8 cellular contexts compared by ENCODE assay signal in genomic region chr6:43247115-43247999, GRCh38. TPM values are rescaled to one million over a fixed set of nuclear protein-coding genes. Genes with fewer than 3 reads are reported as not detected.
DNase-seq lines count a peak whose midpoint lies in the region; FAIRE-seq and TF ChIP-seq lines count a peak whose summit lies in the region.

No MANE protein-coding gene starts in this region.

- DNase-seq in G401 (ENCODE audit: low spot score) (peak; percentile 85), HEK293T (ENCODE audit: extremely low spot score) (peak; percentile 95), NCI-H1048 (lab: John Stamatoyannopoulos, UW) (peak; percentile 23), hepatic stellate cell (ENCODE audit: low spot score) (peak; percentile 84), putamen (ENCODE audit: low spot score) (peak; percentile 86), urothelium cell line (ENCODE audit: low spot score) (peak; percentile 96)

- peaks cover 28% of the 10 kb centered on the region for H3K27me3 Mint-ChIP-seq in T-helper 1 cell treated with Interleukin-12 subunit alpha and Interleukin-12 subunit beta and Interleukin-4 antibody, amounts not matched to agents 30 μg/mL and 1 μg/mL, for 36 hours (ENCODE audit: low read depth)

- peak overlapping the region; percentile 77 for H3K4me3 Mint-ChIP-seq in T-helper 1 cell treated with Interleukin-12 subunit alpha and Interleukin-12 subunit beta and Interleukin-4 antibody, amounts not matched to agents 30 μg/mL and 1 μg/mL, for 36 hours

- POLR2A ChIA-PET in HEK293T (lab: Yijun Ruan, JAX) = interaction anchor here (0.7 to 1.5 kb wide), 27 partner anchors 8 to 270 kb away, joined by 3 to 20 read pairs (median 4); partner anchors contain the start of genes ABCC10, CUL7, CUL9 and DNPH1

- in situ Hi-C loops in G401 (cut with HindIII; ENCODE audit: low sequenced_read_pairs) = no loop called here

- FAIRE-seq in urothelium cell line (lab: Jason Lieb, UNC) = peak; percentile 58

- peak overlapping the region; percentile 80 for H3K27ac ChIP-seq in angular gyrus (ENCODE audit: low read depth, low read length)

- CTCF ChIA-PET in HEK293T (lab: Yijun Ruan, JAX) = interaction anchor here (0.9 to 1.5 kb wide), 2 partner anchors 9 to 19 kb away, joined by 3 to 6 read pairs; partner anchors contain the start of gene DNPH1

- H3K27ac Mint-ChIP-seq in T-helper 1 cell treated with Interleukin-12 subunit alpha and Interleukin-12 subunit beta and Interleukin-4 antibody, amounts not matched to agents 30 μg/mL and 1 μg/mL, for 36 hours = peak overlapping the region; percentile 74

- H3K9me3 Mint-ChIP-seq in T-helper 1 cell treated with Interleukin-12 subunit alpha and Interleukin-12 subunit beta and Interleukin-4 antibody, amounts not matched to agents 30 μg/mL and 1 μg/mL, for 36 hours = no peaks in the 10 kb centered on the region

- peaks cover 10% of the 10 kb centered on the region for H3K4me1 Mint-ChIP-seq in T-helper 1 cell treated with Interleukin-12 subunit alpha and Interleukin-12 subunit beta and Interleukin-4 antibody, amounts not matched to agents 30 μg/mL and 1 μg/mL, for 36 hours (ENCODE audit: low read depth)

- no peaks in the 10 kb centered on the region for H3K36me3 Mint-ChIP-seq in T-helper 1 cell treated with Interleukin-12 subunit alpha and Interleukin-12 subunit beta and Interleukin-4 antibody, amounts not matched to agents 30 μg/mL and 1 μg/mL, for 36 hours (ENCODE audit: low read depth)

TF ChIP-seq in HEK293T, 16 proteins besides CTCF, POLR2A, EP300 and RAD21:
- 0 out of 2 replicates have a peak, but pooled peaks have one; percentile 14 for TF ChIP-seq TARDBP (IDR thresholded peaks at IDR 0.05)
- TF ChIP-seq ELF4 (IDR thresholded peaks at IDR 0.05) = no peak; the same call in 1 of the 2 replicates
- no peak for TF ChIP-seq BHLHE40 (IDR thresholded peaks at IDR 0.05; ENCODE audit: borderline replicate concordance)
- TF ChIP-seq SUZ12 (IDR thresholded peaks at IDR 0.05) = peak; percentile 90
- TF ChIP-seq HDGF (IDR thresholded peaks at IDR 0.05; ENCODE audit: borderline replicate concordance) = no peak
- peak; percentile 51 for TF ChIP-seq L3MBTL2 (conservative IDR thresholded peaks at IDR 0.05)
- no peak for TF ChIP-seq ZNF384 (IDR thresholded peaks at IDR 0.05)

RNA-seq across cellular contexts. Expression of gene TTBK1, which starts 4.1 kb away (rescaled TPM):
- total RNA-seq in G401 (2014; rRNA removed; shearing (Covaris generic)) = not detected in 2 replicates

RNA-seq across cellular contexts. Expression of gene DNPH1, which starts 18.1 kb away (rescaled TPM):
- 223 and 291 TPM in 2 replicates for total RNA-seq in G401 (2014; rRNA removed; shearing (Covaris generic))

RNA-seq across cellular contexts. Expression of gene SLC22A7, which starts 50.7 kb away (rescaled TPM):
- total RNA-seq in G401 (2014; rRNA removed; shearing (Covaris generic)) = not detected in 2 replicates

Comparison
In these comparisons a context has a peak if more than half of its experiments do, and no peak if none do; other contexts are left out.
1. Peak in every context shown above with its lines: DNase-seq and H3K27ac ChIP-seq.
2. DNase-seq: peak in every context shown above with its lines; median percentile 96 in urothelium cell line; 95 in HEK293T; 86 in putamen; 85 in G401; 84 in hepatic stellate cell; 23 in NCI-H1048.